In genomic region chr12:18040060-18040742, GRCh38 we compare ENCODE assay signal across 6 cellular contexts. TPM values are rescaled to one million over a fixed set of nuclear protein-coding genes. Genes with fewer than 3 reads are reported as not detected.
"Had no signal": no experiment of that assay in that cellular context is flagged by ENCODE, and none has a peak within 500 bp of the region (broad histone marks: within the 10 kb centered on the region; RNA-seq: fewer than 3 reads in every experiment).

No MANE protein-coding gene starts in this region.

RNA-seq across cellular contexts. Expression of gene RERGL, which starts 49.8 kb away (rescaled TPM):
- total RNA-seq: GM23248, GM23338, H1, H4, H9, HFFc6 had no signal
- polyA plus RNA-seq: GM23338, H1 had no signal
